ENCODE assay signal across 14 cellular contexts in the genomic region with DNA sequence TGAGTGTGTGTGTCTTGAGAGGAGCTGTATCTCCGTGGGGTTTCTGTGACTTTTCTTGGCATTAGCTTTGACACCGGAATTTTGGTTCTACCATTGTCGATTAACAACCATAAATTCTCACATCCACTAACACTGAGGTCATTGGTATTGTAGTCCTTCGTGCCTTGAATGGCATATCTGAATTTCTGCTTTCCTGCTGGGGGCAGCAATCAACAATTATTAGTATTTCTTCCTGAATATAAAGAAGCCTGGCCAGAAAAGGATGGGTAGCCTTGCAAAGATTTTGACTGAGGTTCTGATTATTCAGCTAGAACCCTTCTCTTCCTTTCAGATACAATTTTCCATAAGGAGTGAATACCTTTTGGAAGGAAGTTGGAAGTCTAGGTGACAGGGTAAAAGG. TPM values are rescaled to one million over a fixed set of nuclear protein-coding genes. Genes with fewer than 3 reads are reported as not detected.
DNase-seq lines count a peak whose midpoint lies in the region; ATAC-seq and TF ChIP-seq lines count a peak whose summit lies in the region.
"Had no signal": no experiment of that assay in that cellular context is flagged by ENCODE, and none has a peak within 500 bp of the region (broad histone marks: within the 10 kb centered on the region; RNA-seq: fewer than 3 reads in every experiment).

No MANE protein-coding gene starts in this region.

- no peaks in the 10 kb centered on the region for H3K27me3 ChIP-seq in left ventricle myocardium inferior (ENCODE audit: low read depth)
- H3K27me3 ChIP-seq: BLaER1, dorsolateral prefrontal cortex had no signal

- H2AFZ ChIP-seq in OCI-LY7 (ENCODE audit: low read length), result no peak overlapping the region

- DNase-seq in left ventricle myocardium inferior (no peak), Right ventricle myocardium inferior (ENCODE audit: missing footprints) (no peak), OCI-LY7 (ENCODE audit: low spot score) (peak; percentile 23), fibroblast of peridontal ligament (ENCODE audit: extremely low read depth) (peak; percentile 18), SIG-M5 treated with dmso at 0.1 percent for 504 hours (lab: John Stamatoyannopoulos, UW; ENCODE audit: unreplicated experiment) (no peak), SHP77 treated with DMSO at 0.1 percent for 48 hours (lab: John Stamatoyannopoulos, UW) (no peak)
- no peak for DNase-seq in stimulated activated CD4-positive, alpha-beta T cell treated with anti-CD3 and anti-CD28 coated beads, Interleukin-4, amount 100 ng/mL, for 24 hours
- DNase-seq: activated naive CD8-positive, alpha-beta T cell treated with anti-CD3 and anti-CD28 coated beads for 36 hours; dorsolateral prefrontal cortex had no signal

- no peaks in the 10 kb centered on the region for H3K79me2 ChIP-seq in OCI-LY7 (ENCODE audit: insufficient read depth, low read depth, low read length)

- POLR2A ChIA-PET in OCI-LY7 (lab: Charles Lee), result no interaction called here

- intact Hi-C loops in left ventricle myocardium inferior (cut with micrococcal nuclease) (no loop called here), Right ventricle myocardium inferior (cut with DNase I) (no loop called here), OCI-LY7 (cut with micrococcal nuclease; ENCODE audit: unreplicated experiment) (loop anchor here (1.0 to 2.0 kb wide), 2 partner anchors 147 to 246 kb away; no protein-coding TSS in a partner anchor)

- no peak overlapping the region for H3K4me3 ChIP-seq in left ventricle myocardium inferior
- no peak overlapping the region for H3K4me3 ChIP-seq in OCI-LY7 (ENCODE audit: low read depth, low read length, poor library complexity, severe bottlenecking)
- H3K4me3 ChIP-seq: BLaER1, dorsolateral prefrontal cortex, smooth muscle cell had no signal

- H3K9me3 ChIP-seq in left ventricle myocardium inferior (replicated peaks) (no peaks in the 10 kb centered on the region), OCI-LY7 (ENCODE audit: low read length) (no peaks in the 10 kb centered on the region)
- H3K9me3 ChIP-seq: BLaER1 had no signal

- H3K27ac ChIP-seq in left ventricle myocardium inferior (replicated peaks), result no peak overlapping the region
- H3K27ac ChIP-seq in OCI-LY7 (ENCODE audit: low read depth, low read length, poor library complexity, severe bottlenecking), result no peak overlapping the region
- H3K27ac ChIP-seq: BLaER1, dorsolateral prefrontal cortex had no signal

- H3K9me2 ChIP-seq in OCI-LY7 (ENCODE audit: insufficient read depth, low read length), result no peaks in the 10 kb centered on the region

- CTCF ChIA-PET in OCI-LY7 (lab: Charles Lee; ENCODE audit: unreplicated experiment), result no interaction called here

- H4K20me1 ChIP-seq in OCI-LY7 (ENCODE audit: insufficient read depth, low read length), result no peaks in the 10 kb centered on the region
- H4K20me1 ChIP-seq: BLaER1 had no signal

- no peak overlapping the region for H3K4me2 ChIP-seq in OCI-LY7 (ENCODE audit: low read length)
- H3K4me2 ChIP-seq: BLaER1, smooth muscle cell had no signal

- H3K36me3 ChIP-seq in left ventricle myocardium inferior (no peaks in the 10 kb centered on the region), OCI-LY7 (ENCODE audit: insufficient read depth, low read length) (no peaks in the 10 kb centered on the region)
- H3K36me3 ChIP-seq: BLaER1 had no signal

- no TSS peak for BruUV-seq in OCI-LY7 (replicated peaks; lab: Mats Ljungman, UMichigan)

- no peaks in the 10 kb centered on the region for H3K4me1 ChIP-seq in left ventricle myocardium inferior
- no peaks in the 10 kb centered on the region for H3K4me1 ChIP-seq in OCI-LY7 (ENCODE audit: insufficient read depth, low read length, poor library complexity, severe bottlenecking)
- H3K4me1 ChIP-seq: BLaER1 had no signal

- TF ChIP-seq CTCF in left ventricle myocardium inferior (IDR thresholded peaks at IDR 0.05; ENCODE audit: borderline replicate concordance) (peak; percentile 32), OCI-LY7 (conservative IDR thresholded peaks at IDR 0.05; ENCODE audit: low read length) (peak; percentile 70)

- ATAC-seq in Right ventricle myocardium inferior (no peak), GM19023 (IDR thresholded peaks at IDR 0.05; ENCODE audit: unreplicated experiment) (no peak)
- ATAC-seq: naive thymus-derived CD4-positive, alpha-beta T cell had no signal

RNA-seq across cellular contexts. Expression of gene SHOC1, which starts 33.5 kb away (rescaled TPM):
- total RNA-seq in left ventricle myocardium inferior, result not detected
- not detected for total RNA-seq in Right ventricle myocardium inferior
- not detected in 2 replicates for total RNA-seq in OCI-LY7 (2014; rRNA removed; shearing (Covaris generic))
- not detected in 2 replicates for total RNA-seq in OCI-LY7 (2022)
- total RNA-seq: activated CD8-positive, alpha-beta memory T cell treated with anti-CD3 and anti-CD28 coated beads for 36 hours; activated naive CD8-positive, alpha-beta T cell treated with anti-CD3 and anti-CD28 coated beads for 36 hours; naive thymus-derived CD4-positive, alpha-beta T cell; smooth muscle cell had no signal

Comparison
In these comparisons a context has a peak if more than half of its experiments do, and no peak if none do; other contexts are left out.
1. DNase-seq: peak in OCI-LY7 (single experiment) and fibroblast of peridontal ligament (single experiment); none in left ventricle myocardium inferior (single experiment), Right ventricle myocardium inferior (single experiment), SIG-M5 treated with dmso at 0.1 percent for 504 hours (single experiment), SHP77 treated with DMSO at 0.1 percent for 48 hours (single experiment) and stimulated activated CD4-positive, alpha-beta T cell treated with anti-CD3 and anti-CD28 coated beads, Interleukin-4, amount 100 ng/mL, for 24 hours (single experiment).